22 cellular contexts compared by ENCODE assay signal in genomic region chr7:108071551-108071950, GRCh38. TPM values are rescaled to one million over a fixed set of nuclear protein-coding genes. Genes with fewer than 3 reads are reported as not detected.
A peak's percentile ranks its signal among the peaks of the same experiment; 100 is the strongest.
DNase-seq lines count a peak whose midpoint lies in the region; ATAC-seq and TF ChIP-seq lines count a peak whose summit lies in the region.
"Had no signal": no experiment of that assay in that cellular context is flagged by ENCODE, and none has a peak within 500 bp of the region (broad histone marks: within the 10 kb centered on the region; RNA-seq: fewer than 3 reads in every experiment).

No MANE protein-coding gene starts in this region.

- H3K9me3 ChIP-seq in mucosa of descending colon (no peaks in the 10 kb centered on the region), adrenal gland (replicated peaks in 1 of 3) (no peaks in the 10 kb centered on the region)

- no peaks in the 10 kb centered on the region for H3K36me3 ChIP-seq in mucosa of descending colon (ENCODE audit: low read depth)
- no peaks in the 10 kb centered on the region for H3K36me3 ChIP-seq in adrenal gland (replicated peaks in 1 of 2)
- H3K36me3 ChIP-seq: neural progenitor cell had no signal

- WGBS in adrenal gland, 4 donors, result 94 to 96% (median 95%) methylated on average over 1 of the region's 1 CpG

- no peak overlapping the region for H3K27ac ChIP-seq in adrenal gland
- H3K27ac ChIP-seq: 22Rv1, KMS-11, neural progenitor cell had no signal

- DNase-seq in DMS153 (lab: John Stamatoyannopoulos, UW) (peak; percentile 17), DMS153 treated with DMSO at 0.1 percent for 48 hours (lab: John Stamatoyannopoulos, UW; ENCODE audit: unreplicated experiment) (no peak), NCI-H1436 (lab: John Stamatoyannopoulos, UW) (peak; percentile 11), NCI-H748 treated with DMSO at 0.1 percent for 48 hours (lab: John Stamatoyannopoulos, UW) (peak; percentile 18), mucosa of descending colon (no peak), adrenal gland (no peak), NCI-H187 treated with DMSO at 0.1 percent for 48 hours (lab: John Stamatoyannopoulos, UW) (no peak)
- DNase-seq: activated CD4-positive, alpha-beta T cell treated with anti-CD3 and anti-CD28 coated beads for 1 hour; activated gamma-delta T cell treated with Interleukin-2 at 50 U/mL for 16 hours; activated naive CD8-positive, alpha-beta T cell treated with anti-CD3 and anti-CD28 coated beads, Interleukin-2, amount 50 U/mL, for 24 hours; activated T-cell treated with anti-CD3 and anti-CD28 coated beads, Interleukin-2, amount 50 U/mL, for 1 hour; CD4-positive, CD25-positive, alpha-beta regulatory T cell; H7; NCI-H446 had no signal

- no peaks in the 10 kb centered on the region for H3K27me3 ChIP-seq in adrenal gland
- H3K27me3 ChIP-seq: neural progenitor cell had no signal

- no peak for TF ChIP-seq CTCF in mucosa of descending colon (IDR thresholded peaks at IDR 0.05)
- no peak for TF ChIP-seq CTCF in adrenal gland (IDR thresholded peaks at IDR 0.05)

- H3K4me3 ChIP-seq in mucosa of descending colon (no peak overlapping the region), adrenal gland (no peak overlapping the region)
- H3K4me3 ChIP-seq: neural progenitor cell had no signal

- H3K4me1 ChIP-seq in mucosa of descending colon (ENCODE audit: low read depth) (peaks cover 3% of the 10 kb centered on the region), adrenal gland (replicated peaks in 1 of 2) (no peaks in the 10 kb centered on the region)
- H3K4me1 ChIP-seq: neural progenitor cell had no signal

- intact Hi-C loops in mucosa of descending colon (cut with DNase I, micrococcal nuclease) (no loop called here), adrenal gland (cut with DNase I) (no loop called here)

- TF ChIP-seq POLR2A in adrenal gland (IDR thresholded peaks at IDR 0.05), result no peak

- ATAC-seq in mucosa of descending colon (peak; percentile 80), GM21381 (IDR thresholded peaks at IDR 0.05; ENCODE audit: unreplicated experiment) (no peak)
- ATAC-seq: activated naive CD8-positive, alpha-beta T cell treated with anti-CD3 and anti-CD28 coated beads, Interleukin-2, amount 50 U/mL, for 24 hours; sciatic nerve had no signal

RNA-seq across cellular contexts. Expression of gene LAMB4, which starts 58.6 kb away (rescaled TPM):
- total RNA-seq in mucosa of descending colon, result under 1 TPM in 1 of 3 donors, not detected in 2; 0.22 TPM
- total RNA-seq in adrenal gland, result 1 to 10 TPM in 1 of 8 donors, under 1 TPM in 3, not detected in 4; 0.12 to 1.0 (median 0.24) TPM
- polyA plus RNA-seq in adrenal gland, result under 1 TPM in 2 of 3 donors, not detected in 1; 0.16 to 0.40 TPM
- total RNA-seq: CD4-positive, CD25-positive, alpha-beta regulatory T cell; H7; kidney epithelial cell; lung microvascular endothelial cell; T-helper 1 cell treated with Interleukin-12 subunit alpha and Interleukin-12 subunit beta and Interleukin-4 antibody, amounts not matched to agents 30 ng/mL and 1 ng/mL, for 36 hours had no signal
- polyA plus RNA-seq: CD4-positive, CD25-positive, alpha-beta regulatory T cell had no signal

Comparison
In these comparisons a context has a peak if more than half of its experiments do, and no peak if none do; other contexts are left out.
1. DNase-seq: peak in DMS153 (single experiment), NCI-H1436 (single experiment) and NCI-H748 treated with DMSO at 0.1 percent for 48 hours (single experiment); none in DMS153 treated with DMSO at 0.1 percent for 48 hours (single experiment), mucosa of descending colon (0 of 3), adrenal gland (0 of 7) and NCI-H187 treated with DMSO at 0.1 percent for 48 hours (single experiment).